ENCODE assay signal across 9 cellular contexts in genomic region chrX:103831342-103831802, GRCh38. TPM values are rescaled to one million over a fixed set of nuclear protein-coding genes. Genes with fewer than 3 reads are reported as not detected.
DNase-seq lines count a peak whose midpoint lies in the region; FAIRE-seq and TF ChIP-seq lines count a peak whose summit lies in the region.
"Had no signal": no experiment of that assay in that cellular context is flagged by ENCODE, and none has a peak within 500 bp of the region (broad histone marks: within the 10 kb centered on the region; RNA-seq: fewer than 3 reads in every experiment).

No MANE protein-coding gene starts in this region.

- H3K27me3 Mint-ChIP-seq in neural crest cell (ENCODE audit: low read depth) = peaks cover 7% of the 10 kb centered on the region

- peak overlapping the region; percentile 82 to 91 for H3K4me2 ChIP-seq in H1 (ENCODE audit: insufficient read depth in 1 of 2, low read depth in 2 of 2, low read length in 2 of 2)

- no peak for TF ChIP-seq EP300 in H1 (IDR thresholded peaks at IDR 0.05; ENCODE audit: borderline replicate concordance in 1 of 2, low read depth in 2 of 2, low read length in 2 of 2)

- 16% methylated on average over 9 of the region's 11 CpGs; no CpG with 5 or more reads in 1 of the 2 experiments for WGBS in H1 (ENCODE audit: extremely low coverage in 1 of 2, insufficient coverage in 1 of 2, insufficient read length in 1 of 2, insufficient replicate concordance in 2 of 2, low coverage in 1 of 2, low lambda C conversion rate in 2 of 2, missing lambda C conversion rate in 1 of 2), 2 experiments

- no peak overlapping the region for H3K27ac ChIP-seq in H1 (ENCODE audit: low read depth, low read length)

- H3K4ac ChIP-seq in H1 (replicated peaks; ENCODE audit: insufficient read length, low read depth, low read length) = no peak overlapping the region

- H4K20me1 ChIP-seq in H1 (replicated peaks in 1 of 2; ENCODE audit: control insufficient read depth in 1 of 2, insufficient read depth in 2 of 2, low read length in 2 of 2) = no peaks in the 10 kb centered on the region

- no peak overlapping the region for H3K23ac ChIP-seq in H1 (ENCODE audit: insufficient read length)

- POLR2A ChIA-PET in H1 (lab: Charles Lee; ENCODE audit: partially characterized antibody) = interaction anchor here (0.6 kb wide), 1 partner anchor 77 kb away, joined by 3 read pairs; no protein-coding TSS in a partner anchor

- peak; percentile 32 for FAIRE-seq in H1 (lab: Jason Lieb, UNC)
- FAIRE-seq: A204.1 had no signal

- no peaks in the 10 kb centered on the region for H3K9me3 Mint-ChIP-seq in neural crest cell

- peaks cover 6% of the 10 kb centered on the region; the same call in 1 of the 2 replicates for H3K23me2 ChIP-seq in H1 (ENCODE audit: low read depth, low read length)

- no peak overlapping the region for H2BK5ac ChIP-seq in H1 (ENCODE audit: low read depth, low read length)

- no peak for TF ChIP-seq POLR2A in H1 (IDR thresholded peaks at IDR 0.05; ENCODE audit: control extremely low read depth in 1 of 2, low read depth in 2 of 2, low read length in 2 of 2)

- no peak overlapping the region for H3K27ac Mint-ChIP-seq in neural crest cell (ENCODE audit: unreplicated experiment)

- H3K27me3 ChIP-seq in H7 (ENCODE audit: control insufficient read depth, insufficient read depth, low read length) = peaks cover 21% of the 10 kb centered on the region
- H3K27me3 ChIP-seq in H1 (replicated peaks in 1 of 4; ENCODE audit: control insufficient read depth in 3 of 4, extremely low read depth in 1 of 4, insufficient read depth in 3 of 4, low read length in 3 of 4) = peaks cover 0 to 5% (median 0%) of the 10 kb centered on the region in 4 experiments; a peak in 3 of 7 replicates

- H3K18ac ChIP-seq in H1 (ENCODE audit: extremely low read depth, low read length) = no peak overlapping the region

- CTCF ChIA-PET in H1 (lab: Charles Lee; ENCODE audit: partially characterized antibody) = interaction anchor here (0.8 to 1.8 kb wide), 2 partner anchors 10 to 142 kb away, joined by 4 read pairs; no protein-coding TSS in a partner anchor

- no peaks in the 10 kb centered on the region for H3K36me3 Mint-ChIP-seq in neural crest cell (ENCODE audit: low read depth)

- no peak overlapping the region for H4K5ac ChIP-seq in H1 (ENCODE audit: insufficient read length, low read depth, low read length)

- no peaks in the 10 kb centered on the region for H3K36me3 ChIP-seq in H7 (replicated peaks; ENCODE audit: control insufficient read depth, insufficient read depth, low read length)
- H3K36me3 ChIP-seq in H1 (ENCODE audit: control insufficient read depth in 2 of 4, insufficient read depth in 4 of 4, low read length in 3 of 4) = no peaks in the 10 kb centered on the region

- TF ChIP-seq CTCF in H1 (IDR thresholded peaks at IDR 0.05; ENCODE audit: control extremely low read depth in 1 of 3, insufficient read depth in 1 of 3, low read depth in 1 of 3, low read length in 3 of 3) = no peak
- TF ChIP-seq CTCF in neural crest cell (conservative IDR thresholded peaks at IDR 0.05) = no peak

- H2BK12ac ChIP-seq in H1 (ENCODE audit: low read depth, low read length) = no peak overlapping the region

- H2AFZ ChIP-seq in H1 (ENCODE audit: low read length) = peak overlapping the region; percentile 76

- no peak overlapping the region for H3K56ac ChIP-seq in H1 (replicated peaks; ENCODE audit: insufficient read length, low read depth, low read length)

- no peak for TF ChIP-seq RAD21 in H1 (IDR thresholded peaks at IDR 0.05 in 1 of 2, conservative IDR thresholded peaks at IDR 0.05 in 1 of 2; ENCODE audit: low read depth in 2 of 2, low read length in 2 of 2)

- H2BK15ac ChIP-seq in H1 (ENCODE audit: low read length) = no peak overlapping the region

- DNase-seq in DMS53 treated with DMSO at 0.1 percent for 48 hours (lab: John Stamatoyannopoulos, UW; ENCODE audit: unreplicated experiment) (peak; percentile 40), DMS53 (lab: John Stamatoyannopoulos, UW) (no peak), H7 (peak; percentile 5), SK-N-DZ (ENCODE audit: low spot score) (peak; percentile 74), H1 (ENCODE audit: low read depth in 1 of 2, low spot score in 2 of 2) (peak in 1 of 2 experiments; percentile 33), neural crest cell (ENCODE audit: low read depth, low spot score) (no peak), NCI-H524 treated with DMSO at 0.1 percent for 48 hours (lab: John Stamatoyannopoulos, UW) (no peak)
- no peak for DNase-seq in activated CD4-positive, CD25-positive, alpha-beta regulatory T cell treated with anti-CD3 and anti-CD28 coated beads, Interleukin-2, amount 50 U/mL, for 72 hours

- H2BK20ac ChIP-seq in H1 (ENCODE audit: low read length) = no peak overlapping the region

- H3K4me3 Mint-ChIP-seq in neural crest cell = peak overlapping the region; percentile 89

- H3K4me1 Mint-ChIP-seq in neural crest cell = peaks cover 14% of the 10 kb centered on the region

- no peak overlapping the region for H4K8ac ChIP-seq in H1 (ENCODE audit: extremely low read depth, insufficient read depth, low read length)

- H4K91ac ChIP-seq in H1 (replicated peaks; ENCODE audit: insufficient read length, low read length) = no peak overlapping the region

- H3K79me1 ChIP-seq in H1 (ENCODE audit: low read depth, low read length) = no peaks in the 10 kb centered on the region

- peak overlapping the region; percentile 61 for H3K4me3 ChIP-seq in H7 (ENCODE audit: insufficient read depth, low read depth, low read length)
- H3K4me3 ChIP-seq in H1 (ENCODE audit: extremely low read depth in 1 of 4, insufficient read depth in 2 of 4, low read depth in 3 of 4, low read length in 4 of 4) = peak overlapping the region in 3 of 4 experiments; percentile 54 to 80 (median 65); a peak in 6 of 8 replicates

- H2AK5ac ChIP-seq in H1 (ENCODE audit: low read depth, low read length) = no peak overlapping the region

- no peaks in the 10 kb centered on the region for H3K79me2 ChIP-seq in H1 (ENCODE audit: control insufficient read depth in 1 of 2, insufficient read depth in 2 of 2, low read length in 2 of 2)

- no peaks in the 10 kb centered on the region for H3K4me1 ChIP-seq in H1 (replicated peaks in 1 of 4; ENCODE audit: control insufficient read depth in 3 of 4, insufficient read depth in 4 of 4, low read length in 3 of 4)

- H3K9me3 ChIP-seq in H1 (ENCODE audit: insufficient read depth in 2 of 2, low read depth in 1 of 2, low read length in 1 of 2) = no peaks in the 10 kb centered on the region

- no peak overlapping the region for H2BK120ac ChIP-seq in H1 (replicated peaks; ENCODE audit: low read depth, low read length)

- H3K14ac ChIP-seq in H1 (ENCODE audit: insufficient read length) = no peak overlapping the region

- H3K9ac ChIP-seq in H1 (replicated peaks in 1 of 4; ENCODE audit: extremely low read depth in 1 of 4, low read depth in 3 of 4, low read length in 3 of 4) = no peak overlapping the region

TF ChIP-seq in H1, 55 proteins besides CTCF, POLR2A, EP300 and RAD21:
- peak; percentile 61 for TF ChIP-seq NRF1 (IDR thresholded peaks at IDR 0.05; ENCODE audit: low read depth, low read length)
- TF ChIP-seq HDAC6 (IDR thresholded peaks at IDR 0.05; ENCODE audit: low read depth, low read length) = no peak
TF ChIP-seq in H1: peak in this region for 1.

RNA-seq across cellular contexts. Expression of gene RAB9B, which starts 0.7 kb away (rescaled TPM):
- 0.30 and 0.48 TPM in 2 replicates for total RNA-seq in H7 (2014; rRNA removed; shearing (Covaris generic))
- 6.7 and 8.0 TPM in 2 replicates for polyA plus RNA-seq in SK-N-DZ (2014; cell fraction: cytosol; rRNA removed)
- 9.1 and 12.8 TPM in 2 replicates for polyA plus RNA-seq in SK-N-DZ (2014; cell fraction: nucleus; rRNA removed)
- total RNA-seq in H1 (2021; fragmentation: NEBNext Ultra II Directional; extraction: Animal tissue kit (Norgen Biotek cat#: 25700)) = 0.46 and 0.56 TPM in 2 replicates
- polyA plus RNA-seq in H1 (2011; rRNA removed) = 0.13 and 0.26 TPM in 2 replicates
- polyA plus RNA-seq in H1 (2011; cell fraction: cytosol; rRNA removed) = 0.19 TPM
- 0.26 TPM for polyA plus RNA-seq in H1 (2011; cell fraction: nucleus; rRNA removed)
- 0.18 to 0.47 TPM (median 0.27 TPM) in 4 replicates for polyA plus RNA-seq in H1 (2012, experiment 1 of 2)
- 0.04 TPM for polyA plus RNA-seq in H1 (2012, experiment 2 of 2)
- polyA plus RNA-seq in H1 (2013, experiment 1 of 2) = 0.55 TPM
- polyA plus RNA-seq in H1 (2013, experiment 2 of 2) = 0.35 TPM
- 0.24 and 0.32 TPM in 2 replicates for polyA minus RNA-seq in H1 (2011; rRNA and poly(A)+ RNA removed)
- polyA minus RNA-seq in H1 (2011; cell fraction: cytosol; rRNA and poly(A)+ RNA removed) = not detected
- 0.80 TPM for polyA minus RNA-seq in H1 (2011; cell fraction: nucleus; rRNA and poly(A)+ RNA removed)
- total RNA-seq in neural crest cell = 3.4 and 3.7 TPM in 2 replicates

RNA-seq across cellular contexts. Expression of gene PLP1, which starts 54.7 kb away (rescaled TPM):
- total RNA-seq in H7 (2014; rRNA removed; shearing (Covaris generic)) = 59.4 and 60.7 TPM in 2 replicates
- polyA plus RNA-seq in SK-N-DZ (2014; cell fraction: cytosol; rRNA removed) = 2.2 and 2.4 TPM in 2 replicates
- polyA plus RNA-seq in SK-N-DZ (2014; cell fraction: nucleus; rRNA removed) = 0.59 and 0.88 TPM in 2 replicates
- 44.3 and 49.2 TPM in 2 replicates for total RNA-seq in H1 (2021; fragmentation: NEBNext Ultra II Directional; extraction: Animal tissue kit (Norgen Biotek cat#: 25700))
- 218 and 279 TPM in 2 replicates for polyA plus RNA-seq in H1 (2011; rRNA removed)
- 113 TPM for polyA plus RNA-seq in H1 (2011; cell fraction: cytosol; rRNA removed)
- polyA plus RNA-seq in H1 (2011; cell fraction: nucleus; rRNA removed) = 342 TPM
- 31.3 to 48.8 TPM (median 41.4 TPM) in 4 replicates for polyA plus RNA-seq in H1 (2012, experiment 1 of 2)
- 4.1 TPM for polyA plus RNA-seq in H1 (2012, experiment 2 of 2)
- 35.5 TPM for polyA plus RNA-seq in H1 (2013, experiment 1 of 2)
- polyA plus RNA-seq in H1 (2013, experiment 2 of 2) = 34.1 TPM
- 197 and 257 TPM in 2 replicates for polyA minus RNA-seq in H1 (2011; rRNA and poly(A)+ RNA removed)
- polyA minus RNA-seq in H1 (2011; cell fraction: cytosol; rRNA and poly(A)+ RNA removed) = 51.0 TPM
- polyA minus RNA-seq in H1 (2011; cell fraction: nucleus; rRNA and poly(A)+ RNA removed) = 125 TPM
- 265 and 288 TPM in 2 replicates for total RNA-seq in neural crest cell

Comparison
In these comparisons a context has a peak if more than half of its experiments do, and no peak if none do; other contexts are left out.
1. DNase-seq: peak in DMS53 treated with DMSO at 0.1 percent for 48 hours (single experiment), H7 (single experiment) and SK-N-DZ (single experiment); none in DMS53 (single experiment), neural crest cell (single experiment), activated CD4-positive, CD25-positive, alpha-beta regulatory T cell treated with anti-CD3 and anti-CD28 coated beads, Interleukin-2, amount 50 U/mL, for 72 hours (single experiment) and NCI-H524 treated with DMSO at 0.1 percent for 48 hours (single experiment).